In the genomic region with DNA sequence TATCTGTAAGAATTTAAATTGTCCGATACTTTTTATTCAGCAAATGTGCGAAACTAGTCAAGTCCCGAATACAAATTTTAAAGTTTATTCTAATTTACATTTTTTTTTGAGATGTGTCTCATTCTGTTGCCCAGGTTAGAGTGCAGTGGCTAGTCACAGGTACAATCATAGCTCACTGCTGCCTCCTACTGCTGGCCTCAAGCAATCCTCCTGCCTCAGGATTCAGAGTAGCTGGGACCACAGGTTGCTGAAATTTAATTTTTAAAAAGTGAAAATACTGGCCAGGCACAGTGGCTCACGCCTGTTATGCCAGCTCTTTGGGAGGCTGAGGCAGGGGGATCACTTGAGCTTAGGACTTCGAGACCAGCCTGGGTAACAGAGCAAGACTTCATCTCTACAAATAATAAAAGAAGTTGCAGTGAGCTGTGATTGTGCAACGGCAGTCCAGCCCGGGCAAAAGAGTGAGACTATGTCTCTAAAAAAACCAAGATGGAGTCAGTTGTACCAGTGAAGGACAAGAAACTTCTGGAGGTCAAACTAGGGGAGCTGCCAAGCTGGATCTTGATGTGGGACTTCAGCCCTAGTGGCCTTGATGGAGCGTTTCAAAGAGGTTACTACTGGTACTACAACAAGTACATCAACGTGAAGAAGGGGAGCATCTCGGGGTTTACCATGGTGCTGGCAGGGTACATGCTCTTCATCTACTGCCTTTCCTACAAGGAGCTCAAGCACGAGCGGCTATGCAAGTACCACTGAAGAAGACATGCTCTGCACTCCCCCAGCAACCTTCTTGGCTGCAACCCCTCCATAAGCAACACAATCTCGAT, we compare ENCODE assay signal across 1 cellular context.
TF ChIP-seq lines count a peak whose summit lies in the region.

No MANE protein-coding gene starts in this region.

TF ChIP-seq in IMR-90, 13 proteins besides CTCF, POLR2A, EP300 and RAD21:
- peak; percentile 52 for TF ChIP-seq CEBPB (IDR thresholded peaks at IDR 0.05; ENCODE audit: low read depth, low read length)
- no peak for TF ChIP-seq BHLHE40 (IDR thresholded peaks at IDR 0.05; ENCODE audit: low read depth, low read length)
- peak; percentile 72 for TF ChIP-seq SMC3 (IDR thresholded peaks at IDR 0.05; ENCODE audit: low read depth, low read length)
TF ChIP-seq in IMR-90: peak in this region for 2.
